ENCODE assay signal across 9 cellular contexts in genomic region chr15:56805466-56806146, GRCh38.
DNase-seq lines count a peak whose midpoint lies in the region; ATAC-seq and TF ChIP-seq lines count a peak whose summit lies in the region.
"Had no signal": no experiment of that assay in that cellular context is flagged by ENCODE, and none has a peak within 500 bp of the region (broad histone marks: within the 10 kb centered on the region; RNA-seq: fewer than 3 reads in every experiment).

No MANE protein-coding gene starts in this region.

- H3K27me3 ChIP-seq in PC-9 (ENCODE audit: insufficient read depth, low read depth): no peaks in the 10 kb centered on the region
- H3K27me3 ChIP-seq: right lobe of liver had no signal

- H3K9me3 ChIP-seq in PC-9 (ENCODE audit: insufficient read depth, low read depth): no peaks in the 10 kb centered on the region
- H3K9me3 ChIP-seq: right lobe of liver had no signal

- peak; percentile 27 for DNase-seq in activated naive CD4-positive, alpha-beta T cell treated with Interleukin-2 at 50 U/mL for 16 hours
- DNase-seq in activated naive CD4-positive, alpha-beta T cell (lab: John Stamatoyannopoulos, UW): no peak
- DNase-seq in PC-9 (peak; percentile 41 to 61), epithelial cell of proximal tubule (ENCODE audit: low read depth) (peak; percentile 41), retinal pigment epithelial cell (ENCODE audit: low read depth) (peak; percentile 78), NCI-H2107 treated with DMSO at 0.1 percent for 48 hours (lab: John Stamatoyannopoulos, UW; ENCODE audit: unreplicated experiment) (no peak), NCI-H748 treated with DMSO at 0.1 percent for 48 hours (lab: John Stamatoyannopoulos, UW) (no peak)
- DNase-seq: right lobe of liver had no signal

- POLR2A ChIA-PET in PC-9 (lab: Charles Lee; ENCODE audit: unreplicated experiment): interaction anchor here (0.6 kb wide), 2 partner anchors 82 to 243 kb away, joined by 3 to 5 read pairs; no protein-coding TSS in a partner anchor

- ATAC-seq in HG02610 (IDR thresholded peaks at IDR 0.05; ENCODE audit: unreplicated experiment): no peak

- intact Hi-C loops in PC-9 (cut with micrococcal nuclease; ENCODE audit: unreplicated experiment): no loop called here

- no peaks in the 10 kb centered on the region for H3F3A ChIP-seq in PC-9 (ENCODE audit: insufficient read depth, low read depth)

- TF ChIP-seq CTCF in PC-9 (conservative IDR thresholded peaks at IDR 0.05) (no peak), epithelial cell of proximal tubule (conservative IDR thresholded peaks at IDR 0.05; ENCODE audit: low read depth, low read length) (no peak), retinal pigment epithelial cell (conservative IDR thresholded peaks at IDR 0.05; ENCODE audit: low read depth, low read length) (no peak)

- H3K79me2 ChIP-seq in PC-9 (ENCODE audit: low read depth): no peaks in the 10 kb centered on the region

- H3K36me3 ChIP-seq in PC-9 (ENCODE audit: low read depth): no peaks in the 10 kb centered on the region
- H3K36me3 ChIP-seq: right lobe of liver had no signal

- no TSS peak for BruUV-seq in PC-9 (replicated peaks; lab: Mats Ljungman, UMichigan)

- H3K27ac ChIP-seq in PC-9: peak overlapping the region; percentile 50
- H3K27ac ChIP-seq: right lobe of liver had no signal

- CTCF ChIA-PET in PC-9 (lab: Charles Lee): no interaction called here

- no peaks in the 10 kb centered on the region for H4K20me1 ChIP-seq in PC-9 (ENCODE audit: insufficient read depth)

- H2AFZ ChIP-seq in PC-9: peak overlapping the region; percentile 64

- 0 out of 2 replicates have a peak, but pooled peaks cover 12% of the 10 kb centered on the region for H3K4me1 ChIP-seq in PC-9 (replicated peaks; ENCODE audit: insufficient read depth)
- H3K4me1 ChIP-seq: right lobe of liver had no signal

- H3K4me3 ChIP-seq in PC-9: peak overlapping the region; percentile 16; the same call in 1 of the 2 replicates
- H3K4me3 ChIP-seq in epithelial cell of proximal tubule (ENCODE audit: low read depth, low read length): no peak overlapping the region
- peak overlapping the region; percentile 7 for H3K4me3 ChIP-seq in retinal pigment epithelial cell (ENCODE audit: low read length)
- H3K4me3 ChIP-seq: right lobe of liver had no signal

- H3K9me2 ChIP-seq in PC-9 (ENCODE audit: insufficient read depth): no peaks in the 10 kb centered on the region

- peak overlapping the region; percentile 61 for H3K4me2 ChIP-seq in PC-9

Comparison
In these comparisons a context has a peak if more than half of its experiments do, and no peak if none do; other contexts are left out.
1. DNase-seq: peak in activated naive CD4-positive, alpha-beta T cell treated with Interleukin-2 at 50 U/mL for 16 hours (single experiment), PC-9 (2 of 2), epithelial cell of proximal tubule (single experiment) and retinal pigment epithelial cell (single experiment); none in activated naive CD4-positive, alpha-beta T cell (0 of 4), NCI-H2107 treated with DMSO at 0.1 percent for 48 hours (single experiment) and NCI-H748 treated with DMSO at 0.1 percent for 48 hours (single experiment).